In genomic region chrX:97402903-97403302, GRCh38 we compare ENCODE assay signal across 1 cellular context.
TF ChIP-seq lines count a peak whose summit lies in the region.

No MANE protein-coding gene starts in this region.

TF ChIP-seq in GM12878, 131 proteins besides CTCF, POLR2A, EP300 and RAD21 (continued from another document):
- TF ChIP-seq MXI1 (IDR thresholded peaks at IDR 0.05; ENCODE audit: low read depth, low read length) (no peak), BHLHE40 (IDR thresholded peaks at IDR 0.05; ENCODE audit: borderline replicate concordance in 1 of 2, low read depth in 2 of 2, low read length in 1 of 2) (peak in 1 of 2 experiments; percentile 42; a peak in 1 of 4 replicates)
TF ChIP-seq in GM12878: peak in this region for 5.
